In genomic region chr3:45741742-45742141, GRCh38 we compare ENCODE assay signal across 20 cellular contexts. TPM values are rescaled to one million over a fixed set of nuclear protein-coding genes. Genes with fewer than 3 reads are reported as not detected.
DNase-seq lines count a peak whose midpoint lies in the region; ATAC-seq and TF ChIP-seq lines count a peak whose summit lies in the region.
"Had no signal": no experiment of that assay in that cellular context is flagged by ENCODE, and none has a peak within 500 bp of the region (broad histone marks: within the 10 kb centered on the region; RNA-seq: fewer than 3 reads in every experiment).

No MANE protein-coding gene starts in this region.

- peak overlapping the region in 2 of 11 experiments; percentile 21 to 37; a peak in 1 of 22 replicates for H3K27ac ChIP-seq in BLaER1 treated with 17β-estradiol and CSF1 and Interleukin-3, amounts not matched to agents 10 nM and 100 nM
- H3K27ac ChIP-seq in CD4-positive, alpha-beta memory T cell (ENCODE audit: low read depth, low read length), result no peak overlapping the region
- no peak overlapping the region for H3K27ac ChIP-seq in left lung
- H3K27ac ChIP-seq: HL-60, psoas muscle, VCaP had no signal

- TF ChIP-seq CTCF in activated B cell treated with CpG ODN at 0.5 μM for 24 hours (IDR thresholded peaks at IDR 0.05) (no peak), left lung (IDR thresholded peaks at IDR 0.05) (no peak)

- ATAC-seq in activated B cell treated with CpG ODN at 0.5 μM for 24 hours (ENCODE audit: low read depth) (no peak), left lung (peak; percentile 15), GM18868 (IDR thresholded peaks at IDR 0.05; ENCODE audit: unreplicated experiment) (no peak), GM21526 (IDR thresholded peaks at IDR 0.05; ENCODE audit: low FRiP score, unreplicated experiment) (no peak)
- ATAC-seq: psoas muscle had no signal

- H3K4me2 ChIP-seq in BLaER1 treated with 17β-estradiol and CSF1 and Interleukin-3, amounts not matched to agents 10 nM and 100 nM, result peak overlapping the region; percentile 22 to 76 (median 56)

- no peaks in the 10 kb centered on the region for H3K9me3 Mint-ChIP-seq in CD4-positive, alpha-beta memory T cell
- H3K9me3 Mint-ChIP-seq in activated B cell treated with CpG ODN at 0.5 μM for 24 hours, result no peaks in the 10 kb centered on the region

- no peak overlapping the region for H3K4me3 ChIP-seq in BLaER1 treated with 17β-estradiol and CSF1 and Interleukin-3, amounts not matched to agents 10 nM and 100 nM
- H3K4me3 ChIP-seq in CD4-positive, alpha-beta memory T cell (ENCODE audit: low read length in 2 of 2), result no peak overlapping the region
- no peak overlapping the region for H3K4me3 ChIP-seq in left lung
- H3K4me3 ChIP-seq: psoas muscle had no signal

- no peaks in the 10 kb centered on the region for H3K27me3 ChIP-seq in BLaER1 treated with 17β-estradiol and CSF1 and Interleukin-3, amounts not matched to agents 10 nM and 100 nM
- no peaks in the 10 kb centered on the region for H3K27me3 ChIP-seq in CD4-positive, alpha-beta memory T cell (ENCODE audit: insufficient read depth, low read length)
- H3K27me3 ChIP-seq in left lung, result no peaks in the 10 kb centered on the region

- H3K4me3 Mint-ChIP-seq in CD4-positive, alpha-beta memory T cell, result peak overlapping the region in 2 of 8 donors; percentile 44 to 75
- H3K4me3 Mint-ChIP-seq in activated B cell treated with CpG ODN at 0.5 μM for 24 hours, result peak overlapping the region; percentile 29

- peaks cover 57 to 76% of the 10 kb centered on the region in 2 donors for H3K36me3 Mint-ChIP-seq in CD4-positive, alpha-beta memory T cell
- peaks cover 80% of the 10 kb centered on the region for H3K36me3 Mint-ChIP-seq in activated B cell treated with CpG ODN at 0.5 μM for 24 hours (ENCODE audit: low read depth)

- H3K27ac Mint-ChIP-seq in CD4-positive, alpha-beta memory T cell, result peak overlapping the region; percentile 62 to 96 (median 76)
- peak overlapping the region; percentile 74 for H3K27ac Mint-ChIP-seq in activated B cell treated with CpG ODN at 0.5 μM for 24 hours

- H3K27me3 Mint-ChIP-seq in CD4-positive, alpha-beta memory T cell, result no peaks in the 10 kb centered on the region
- no peaks in the 10 kb centered on the region for H3K27me3 Mint-ChIP-seq in activated B cell treated with CpG ODN at 0.5 μM for 24 hours

- POLR2A ChIA-PET in CD4-positive, alpha-beta memory T cell (lab: Charles Lee; ENCODE audit: partially characterized antibody), result no interaction called here
- POLR2A ChIA-PET in activated B cell treated with CpG ODN at 0.5 μM for 24 hours (lab: Charles Lee), result no interaction called here

- peaks cover 0 to 15% (median 3%) of the 10 kb centered on the region in 11 experiments; a peak in 10 of 22 replicates for H4K20me1 ChIP-seq in BLaER1 treated with 17β-estradiol and CSF1 and Interleukin-3, amounts not matched to agents 10 nM and 100 nM

- CTCF ChIA-PET in CD4-positive, alpha-beta memory T cell (lab: Charles Lee; ENCODE audit: partially characterized antibody), result interaction anchor here (1.2 to 1.7 kb wide), 2 partner anchors 81 to 335 kb away, joined by 3 to 4 read pairs; no protein-coding TSS in a partner anchor
- CTCF ChIA-PET in activated B cell treated with CpG ODN at 0.5 μM for 24 hours (lab: Charles Lee), result interaction anchor here (0.8 kb wide), 1 partner anchor 335 kb away, joined by 3 read pairs; no protein-coding TSS in a partner anchor

- intact Hi-C loops in CD4-positive, alpha-beta memory T cell (cut with micrococcal nuclease), result no loop called here
- intact Hi-C loops in activated B cell treated with CpG ODN at 0.5 μM for 24 hours (cut with micrococcal nuclease) (no loop called here), left lung (cut with DNase I) (no loop called here)

- peaks cover 81 to 100% (median 95%) of the 10 kb centered on the region in 11 experiments for H3K36me3 ChIP-seq in BLaER1 treated with 17β-estradiol and CSF1 and Interleukin-3, amounts not matched to agents 10 nM and 100 nM
- peaks cover 78% of the 10 kb centered on the region for H3K36me3 ChIP-seq in CD4-positive, alpha-beta memory T cell (ENCODE audit: insufficient read depth, low read length)
- peaks cover 5 to 100% of the 10 kb centered on the region in 2 donors for H3K36me3 ChIP-seq in left lung

- peaks cover 14 to 20% (median 16%) of the 10 kb centered on the region in 10 experiments for H3K4me1 ChIP-seq in BLaER1 treated with 17β-estradiol and CSF1 and Interleukin-3, amounts not matched to agents 10 nM and 100 nM
- H3K4me1 ChIP-seq in CD4-positive, alpha-beta memory T cell (ENCODE audit: insufficient read depth, low read length), result peaks cover 17% of the 10 kb centered on the region
- H3K4me1 ChIP-seq in left lung, result peaks cover 0 to 10% of the 10 kb centered on the region in 2 donors
- H3K4me1 ChIP-seq: psoas muscle had no signal

- DNase-seq in CD4-positive, alpha-beta memory T cell, result no peak
- DNase-seq in activated B cell treated with CpG ODN at 0.5 μM for 24 hours (no peak), left lung (no peak), D341Med (ENCODE audit: low spot score) (no peak)
- DNase-seq: activated CD8-positive, alpha-beta memory T cell treated with anti-CD3 and anti-CD28 coated beads for 24 hours; aorta; cerebellar nuclear complex; mammary epithelial cell; NCI-H187; NCI-H345; psoas muscle; stimulated activated CD4-positive, alpha-beta T cell treated with anti-CD3 and anti-CD28 coated beads, Interleukin-4, amount 100 ng/mL, for 4 hours had no signal

- H3K9ac ChIP-seq in BLaER1 treated with 17β-estradiol and CSF1 and Interleukin-3, amounts not matched to agents 10 nM and 100 nM, result no peak overlapping the region; a peak in 1 of 22 replicates

- peaks cover 20 to 42% (median 27%) of the 10 kb centered on the region in 4 donors for H3K4me1 Mint-ChIP-seq in CD4-positive, alpha-beta memory T cell
- peaks cover 29% of the 10 kb centered on the region for H3K4me1 Mint-ChIP-seq in activated B cell treated with CpG ODN at 0.5 μM for 24 hours

- peaks cover 0 to 9% (median 4%) of the 10 kb centered on the region in 11 experiments; a peak in 10 of 22 replicates for H3K9me3 ChIP-seq in BLaER1 treated with 17β-estradiol and CSF1 and Interleukin-3, amounts not matched to agents 10 nM and 100 nM (replicated peaks in 1 of 11)
- no peaks in the 10 kb centered on the region for H3K9me3 ChIP-seq in CD4-positive, alpha-beta memory T cell (ENCODE audit: control insufficient read depth in 1 of 2, low read length in 2 of 2)
- H3K9me3 ChIP-seq in left lung, result no peaks in the 10 kb centered on the region
- H3K9me3 ChIP-seq: psoas muscle had no signal

RNA-seq across cellular contexts. Expression of gene SACM1L, which starts 52.5 kb away (rescaled TPM):
- 100 to 1,000 TPM in 1 of 2 experiments, 10 to 100 TPM in 1; 95.7 to 104 TPM for total RNA-seq in CD4-positive, alpha-beta memory T cell
- 10 to 100 TPM; 27.6 to 39.1 TPM for polyA plus RNA-seq in CD4-positive, alpha-beta memory T cell
- total RNA-seq in activated B cell treated with CpG ODN at 0.5 μM for 24 hours, result 43.1 and 55.5 TPM in 2 replicates
- total RNA-seq in left lung, result 10 to 100 TPM; 58.2 to 69.8 TPM

RNA-seq across cellular contexts. Expression of gene SLC6A20, which starts 54.6 kb away (rescaled TPM):
- total RNA-seq in CD4-positive, alpha-beta memory T cell, result not detected
- polyA plus RNA-seq in CD4-positive, alpha-beta memory T cell, result under 1 TPM in 1 of 2 donors, not detected in 1; 0.41 TPM
- total RNA-seq in activated B cell treated with CpG ODN at 0.5 μM for 24 hours, result not detected in 2 replicates
- total RNA-seq in left lung, result 10 to 100 TPM in 1 of 2 donors, 1 to 10 TPM in 1; 6.1 to 17.0 TPM
- total RNA-seq: RPMI7951 had no signal
- polyA plus RNA-seq: BJ, neural cell had no signal
